Comparison of ENCODE assay signal across 2 cellular contexts in the genomic region with DNA sequence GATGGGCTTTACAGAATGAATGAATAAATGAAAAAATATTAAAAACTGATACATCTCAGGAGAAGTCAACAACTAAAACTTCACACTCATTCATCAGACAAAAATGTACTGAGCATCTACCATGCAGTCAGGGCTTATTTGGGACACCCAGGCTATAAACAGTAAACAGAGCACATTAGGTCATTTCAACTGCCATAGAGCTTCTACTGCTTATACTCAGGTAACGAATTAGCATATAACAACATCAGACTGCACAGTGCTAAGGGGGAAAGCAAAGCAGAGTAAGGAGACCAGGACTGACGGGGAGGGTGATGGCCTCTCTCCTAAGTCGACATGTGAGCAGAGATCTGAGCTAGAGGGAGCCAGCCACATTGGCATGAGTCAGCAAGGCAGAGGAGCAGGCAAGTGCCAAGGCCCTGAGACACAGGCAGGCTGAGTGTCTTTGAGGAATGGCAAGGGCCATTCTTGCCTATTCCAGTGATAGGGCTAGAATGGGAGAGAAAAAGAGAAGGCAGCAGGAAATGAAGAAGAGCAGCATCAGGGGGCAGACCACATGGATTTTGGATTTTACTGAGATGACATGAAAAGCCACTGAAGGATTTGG.
TF ChIP-seq lines count a peak whose summit lies in the region.

No MANE protein-coding gene starts in this region.

TF ChIP-seq in GM23338, 12 proteins besides CTCF, POLR2A, EP300 and RAD21:
- TF ChIP-seq ZNF462 (CRISPR knock-in tag; IDR thresholded peaks at IDR 0.05) = no peak
- no peak for TF ChIP-seq CREB1 (CRISPR knock-in tag; IDR thresholded peaks at IDR 0.05; ENCODE audit: low read depth)
- no peak for TF ChIP-seq POLR2AphosphoS5 (IDR thresholded peaks at IDR 0.05; ENCODE audit: low read depth)

TF ChIP-seq in H1, 55 proteins besides CTCF, POLR2A, EP300 and RAD21:
- no peak for TF ChIP-seq POLR2AphosphoS5 (IDR thresholded peaks at IDR 0.05; ENCODE audit: low read depth, low read length)
- peak; percentile 58; the same call in 1 of the 2 replicates for TF ChIP-seq BACH1 (IDR thresholded peaks at IDR 0.05; ENCODE audit: low read length)
- TF ChIP-seq MAFK (IDR thresholded peaks at IDR 0.05; ENCODE audit: low read depth, low read length) = peak; percentile 63; the same call in 1 of the 2 replicates
- TF ChIP-seq TAF1 (IDR thresholded peaks at IDR 0.05; ENCODE audit: low read depth, low read length) = no peak
- no peak for TF ChIP-seq JUN (IDR thresholded peaks at IDR 0.05; ENCODE audit: low read depth, low read length)
- no peak for TF ChIP-seq RXRA (IDR thresholded peaks at IDR 0.05; ENCODE audit: insufficient read depth, low read depth, low read length)
- no peak for TF ChIP-seq RNF2 (IDR thresholded peaks at IDR 0.05; ENCODE audit: borderline replicate concordance, low read depth, low read length, missing control alignments, poor library complexity, severe bottlenecking)
